ENCODE assay signal across 10 cellular contexts in the genomic region with DNA sequence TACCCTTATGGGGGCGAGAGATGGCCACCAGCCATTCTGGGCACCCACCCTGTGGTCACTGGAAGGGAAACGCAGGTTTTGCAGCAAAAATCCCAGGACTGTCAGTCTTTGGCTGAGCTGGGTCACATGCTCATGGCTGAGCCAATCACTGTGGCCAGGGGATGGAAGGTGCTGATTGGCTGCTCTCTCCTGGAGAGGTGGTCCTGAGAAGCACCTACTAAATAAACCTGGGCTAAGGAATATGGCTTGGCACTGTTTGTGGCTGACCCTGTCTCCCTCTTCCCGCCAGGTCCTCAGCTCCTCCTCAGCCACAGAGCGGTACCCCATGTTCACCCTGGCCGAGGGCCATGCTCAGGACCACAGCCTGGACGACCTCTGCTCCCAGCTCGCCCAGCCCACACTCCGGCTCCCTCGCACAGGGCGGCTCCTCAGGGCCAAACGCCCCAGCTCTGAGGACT. TPM values are rescaled to one million over a fixed set of nuclear protein-coding genes. Genes with fewer than 3 reads are reported as not detected.
A peak's percentile ranks its signal among the peaks of the same experiment; 100 is the strongest.
DNase-seq lines count a peak whose midpoint lies in the region; ATAC-seq and TF ChIP-seq lines count a peak whose summit lies in the region.
"Had no signal": no experiment of that assay in that cellular context is flagged by ENCODE, and none has a peak within 500 bp of the region (broad histone marks: within the 10 kb centered on the region; RNA-seq: fewer than 3 reads in every experiment).

No MANE protein-coding gene starts in this region.

- H3K4me1 ChIP-seq in RWPE2 (ENCODE audit: insufficient read depth, poor library complexity, severe bottlenecking) (peaks cover 28% of the 10 kb centered on the region), esophagus (ENCODE audit: control insufficient read depth in 2 of 2, insufficient read depth in 2 of 2, low read length in 1 of 2) (peaks cover 0 to 7% of the 10 kb centered on the region in 2 donors), adrenal gland (replicated peaks in 1 of 2) (no peaks in the 10 kb centered on the region)

- no peaks in the 10 kb centered on the region for H3K9me3 ChIP-seq in RWPE2 (ENCODE audit: severe bottlenecking)
- peaks cover 0 to 2% of the 10 kb centered on the region in 2 donors for H3K9me3 ChIP-seq in esophagus (ENCODE audit: control insufficient read depth in 2 of 2, insufficient read depth in 1 of 2, low read depth in 1 of 2, low read length in 1 of 2)
- no peaks in the 10 kb centered on the region for H3K9me3 ChIP-seq in adrenal gland (replicated peaks in 1 of 3)

- no peak for TF ChIP-seq POLR2A in adrenal gland (IDR thresholded peaks at IDR 0.05)

- H3K27me3 ChIP-seq in RWPE2 (ENCODE audit: insufficient read depth, poor library complexity, severe bottlenecking): no peaks in the 10 kb centered on the region
- no peaks in the 10 kb centered on the region for H3K27me3 ChIP-seq in esophagus (ENCODE audit: control insufficient read depth in 1 of 2, insufficient read depth in 2 of 2, low read length in 2 of 2)
- H3K27me3 ChIP-seq in adrenal gland: no peaks in the 10 kb centered on the region

- H3K36me3 ChIP-seq in RWPE2 (ENCODE audit: low read depth) (peaks cover 87% of the 10 kb centered on the region), esophagus (ENCODE audit: control insufficient read depth in 2 of 2, insufficient read depth in 2 of 2, low read length in 1 of 2) (peaks cover 17 to 44% of the 10 kb centered on the region in 2 donors), adrenal gland (replicated peaks in 1 of 2) (peaks cover 0 to 87% of the 10 kb centered on the region in 2 donors)

- intact Hi-C loops in adrenal gland (cut with DNase I): no loop called here

- H3K4me3 ChIP-seq in RWPE2 (ENCODE audit: severe bottlenecking) (no peak overlapping the region), esophagus (ENCODE audit: low read depth in 1 of 2, low read length in 2 of 2) (no peak overlapping the region), adrenal gland (no peak overlapping the region)

- ATAC-seq in RWPE2 (ENCODE audit: low read depth): peak; percentile 46
- no peak for ATAC-seq in GM21423 (IDR thresholded peaks at IDR 0.05; ENCODE audit: unreplicated experiment)
- no peak for ATAC-seq in HG03439 (IDR thresholded peaks at IDR 0.05; ENCODE audit: unreplicated experiment)

- TF ChIP-seq CTCF in RWPE2 (IDR thresholded peaks at IDR 0.05; ENCODE audit: poor library complexity, severe bottlenecking) (no peak), adrenal gland (IDR thresholded peaks at IDR 0.05) (no peak)

- H3K27ac ChIP-seq in RWPE2 (ENCODE audit: poor library complexity, severe bottlenecking) (no peak overlapping the region), esophagus (ENCODE audit: low read depth in 2 of 2, low read length in 1 of 2) (peak overlapping the region; percentile 25 to 27), adrenal gland (no peak overlapping the region)

- peak; percentile 44 for DNase-seq in stimulated activated CD4-positive, alpha-beta T cell treated with anti-CD3 and anti-CD28 coated beads, Interleukin-1b, Interleukin-23, amount 100 ng/mL, for 48 hours
- no peak for DNase-seq in stimulated activated CD4-positive, alpha-beta T cell treated with anti-CD3 and anti-CD28 coated beads, Interleukin-4, amount 100 ng/mL, for 4 hours
- DNase-seq in RWPE2 (ENCODE audit: low spot score) (no peak), amniotic stem cell (lab: John Stamatoyannopoulos, UW) (no peak), adrenal gland (no peak)
- DNase-seq: NCI-H2029 had no signal

- WGBS in esophagus, 2 donors: 76 to 79% methylated on average over 11 of the region's 11 CpGs
- WGBS in adrenal gland, 4 donors: 74 to 83% (median 81%) methylated on average over 5 to 11 of the region's 11 CpGs

RNA-seq across cellular contexts. Expression of gene ATG4D, which starts 8.9 kb away (rescaled TPM):
- polyA plus RNA-seq in esophagus (10 to 100 TPM; 43.9 to 53.6 TPM), adrenal gland (10 to 100 TPM in 2 of 3 donors, 1 to 10 TPM in 1; 7.4 to 58.2 (median 53.2) TPM)
- 10 to 100 TPM; 26.4 to 93.7 (median 38.5) TPM for total RNA-seq in adrenal gland

RNA-seq across cellular contexts. Expression of gene KRI1, which starts 13.2 kb away (rescaled TPM):
- polyA plus RNA-seq in esophagus: 10 to 100 TPM; 16.4 to 25.3 TPM
- total RNA-seq in adrenal gland: 10 to 100 TPM in 7 of 8 donors, 1 to 10 TPM in 1; 7.1 to 32.4 (median 18.8) TPM
- 10 to 100 TPM; 29.7 to 69.0 (median 29.8) TPM for polyA plus RNA-seq in adrenal gland

RNA-seq across cellular contexts. Expression of gene CDKN2D, which starts 16.2 kb away (rescaled TPM):
- polyA plus RNA-seq in esophagus (10 to 100 TPM in 1 of 2 donors, 1 to 10 TPM in 1; 4.6 to 11.7 TPM), adrenal gland (10 to 100 TPM in 2 of 3 donors, 1 to 10 TPM in 1; 7.4 to 11.2 (median 10.0) TPM)
- total RNA-seq in adrenal gland: 10 to 100 TPM in 1 of 8 donors, 1 to 10 TPM in 7; 1.9 to 15.1 (median 6.4) TPM

RNA-seq across cellular contexts. Expression of gene AP1M2, which starts 34.5 kb away (rescaled TPM):
- 10 to 100 TPM; 54.2 to 55.4 TPM for polyA plus RNA-seq in esophagus
- under 1 TPM in 2 of 8 donors, not detected in 6; 0.19 to 0.43 TPM for total RNA-seq in adrenal gland
- under 1 TPM in 2 of 3 donors, not detected in 1; 0.10 to 0.97 TPM for polyA plus RNA-seq in adrenal gland
- total RNA-seq: lung microvascular endothelial cell had no signal

RNA-seq across cellular contexts. Expression of gene S1PR5, which starts 35.4 kb away (rescaled TPM):
- 10 to 100 TPM in 1 of 2 donors, 1 to 10 TPM in 1; 9.4 to 12.1 TPM for polyA plus RNA-seq in esophagus
- total RNA-seq in adrenal gland: 1 to 10 TPM in 2 of 8 donors, under 1 TPM in 5, not detected in 1; 0.14 to 3.0 (median 0.55) TPM
- under 1 TPM; 0.37 to 0.97 (median 0.51) TPM for polyA plus RNA-seq in adrenal gland

Comparison
In these comparisons a context has a peak if more than half of its experiments do, and no peak if none do; other contexts are left out.
1. H3K27ac ChIP-seq: peak in esophagus (2 of 2); none in RWPE2 (single experiment) and adrenal gland (0 of 5).